Comparison of ENCODE assay signal across 16 cellular contexts in genomic region chr13:27428160-27428559, GRCh38. TPM values are rescaled to one million over a fixed set of nuclear protein-coding genes. Genes with fewer than 3 reads are reported as not detected.
DNase-seq lines count a peak whose midpoint lies in the region; ATAC-seq and TF ChIP-seq lines count a peak whose summit lies in the region.
"Had no signal": no experiment of that assay in that cellular context is flagged by ENCODE, and none has a peak within 500 bp of the region (broad histone marks: within the 10 kb centered on the region; RNA-seq: fewer than 3 reads in every experiment).

No MANE protein-coding gene starts in this region.

- peak overlapping the region in 4 of 11 experiments; percentile 7 to 76 (median 36); a peak in 4 of 22 replicates for H3K9ac ChIP-seq in BLaER1 treated with 17β-estradiol and CSF1 and Interleukin-3, amounts not matched to agents 10 nM and 100 nM
- H3K9ac ChIP-seq: BLaER1 had no signal

- H3K27me3 ChIP-seq in BLaER1 treated with 17β-estradiol and CSF1 and Interleukin-3, amounts not matched to agents 10 nM and 100 nM, result no peaks in the 10 kb centered on the region
- no peaks in the 10 kb centered on the region for H3K27me3 ChIP-seq in CD8-positive, alpha-beta T cell (ENCODE audit: insufficient read depth, low read length)
- no peaks in the 10 kb centered on the region for H3K27me3 ChIP-seq in upper lobe of right lung
- H3K27me3 ChIP-seq: BLaER1, right lobe of liver had no signal

- peak overlapping the region in 6 of 11 experiments; percentile 24 to 94 (median 88); a peak in 8 of 22 replicates for H3K27ac ChIP-seq in BLaER1 treated with 17β-estradiol and CSF1 and Interleukin-3, amounts not matched to agents 10 nM and 100 nM
- peak overlapping the region; percentile 85 for H3K27ac ChIP-seq in CD8-positive, alpha-beta T cell (ENCODE audit: low read depth, low read length)
- no peak overlapping the region for H3K27ac ChIP-seq in upper lobe of right lung
- H3K27ac ChIP-seq: right lobe of liver had no signal

- H3K27ac Mint-ChIP-seq in CD8-positive, alpha-beta T cell, result peak overlapping the region; percentile 97
- peak overlapping the region; percentile 94 for H3K27ac Mint-ChIP-seq in activated T-helper 2 cell treated with anti-CD3 and anti-CD28 coated beads, Interferon-gamma antibody, Interleukin-2, Interleukin-4, amounts not matched to agents 10 μg/mL and 5 μg/mL and 100 μg/mL, durations not matched to agents 14 hours and 24 hours and 36 hours
- H3K27ac Mint-ChIP-seq in nephron, result no peak overlapping the region

- no peak for TF ChIP-seq CTCF in CD8-positive, alpha-beta T cell (IDR thresholded peaks at IDR 0.05)
- TF ChIP-seq CTCF in nephron (IDR thresholded peaks at IDR 0.05; ENCODE audit: unreplicated experiment in 3 of 3) (no peak), upper lobe of right lung (IDR thresholded peaks at IDR 0.05) (no peak)

- H4K20me1 ChIP-seq in BLaER1 treated with 17β-estradiol and CSF1 and Interleukin-3, amounts not matched to agents 10 nM and 100 nM, result peaks cover 7 to 55% (median 40%) of the 10 kb centered on the region in 11 experiments; a peak in 21 of 22 replicates

- H3K27me3 Mint-ChIP-seq in CD8-positive, alpha-beta T cell (ENCODE audit: low read depth), result no peaks in the 10 kb centered on the region
- H3K27me3 Mint-ChIP-seq in activated T-helper 2 cell treated with anti-CD3 and anti-CD28 coated beads, Interferon-gamma antibody, Interleukin-2, Interleukin-4, amounts not matched to agents 10 μg/mL and 5 μg/mL and 100 μg/mL, durations not matched to agents 14 hours and 24 hours and 36 hours (ENCODE audit: low read depth), result no peaks in the 10 kb centered on the region
- H3K27me3 Mint-ChIP-seq in nephron (ENCODE audit: low read depth), result no peaks in the 10 kb centered on the region

- POLR2A ChIA-PET in CD8-positive, alpha-beta T cell (lab: Charles Lee), result interaction anchor here (5.2 to 5.3 kb wide), 2 partner anchors 16 to 21 kb away, joined by 51 to 171 read pairs; partner anchors contain the start of gene MTIF3

- peaks cover 41 to 54% (median 49%) of the 10 kb centered on the region in 10 experiments for H3K4me1 ChIP-seq in BLaER1 treated with 17β-estradiol and CSF1 and Interleukin-3, amounts not matched to agents 10 nM and 100 nM
- peaks cover 64% of the 10 kb centered on the region for H3K4me1 ChIP-seq in CD8-positive, alpha-beta T cell (ENCODE audit: insufficient read depth, low read length)
- H3K4me1 ChIP-seq in upper lobe of right lung, result peaks cover 39% of the 10 kb centered on the region

- H3K36me3 Mint-ChIP-seq in CD8-positive, alpha-beta T cell, result peaks cover 62% of the 10 kb centered on the region
- H3K36me3 Mint-ChIP-seq in activated T-helper 2 cell treated with anti-CD3 and anti-CD28 coated beads, Interferon-gamma antibody, Interleukin-2, Interleukin-4, amounts not matched to agents 10 μg/mL and 5 μg/mL and 100 μg/mL, durations not matched to agents 14 hours and 24 hours and 36 hours (ENCODE audit: low read depth), result peaks cover 65% of the 10 kb centered on the region
- peaks cover 44% of the 10 kb centered on the region for H3K36me3 Mint-ChIP-seq in nephron (ENCODE audit: low read depth)

- intact Hi-C loops in CD8-positive, alpha-beta T cell (cut with DNase I, micrococcal nuclease), result loop anchor here (5.0 to 10.0 kb wide), 5 partner anchors 256 to 1243 kb away; partner anchors contain the start of genes PAN3 (in 1 of the 2), POMP (in 1 of the 2), RNF6 (in 1 of the 2) and USP12 (in 1 of the 2)
- intact Hi-C loops in activated T-helper 2 cell treated with anti-CD3 and anti-CD28 coated beads, Interferon-gamma antibody, Interleukin-2, Interleukin-4, amounts not matched to agents 10 μg/mL and 5 μg/mL and 100 μg/mL, durations not matched to agents 14 hours and 24 hours and 36 hours (cut with micrococcal nuclease), result loop anchor here (10.0 kb wide), 1 partner anchor 707 kb away; the partner anchor contains the start of gene PAN3
- intact Hi-C loops in upper lobe of right lung (cut with DNase I), result no loop called here

- H3K4me1 Mint-ChIP-seq in CD8-positive, alpha-beta T cell (ENCODE audit: low read depth), result peaks cover 75% of the 10 kb centered on the region
- H3K4me1 Mint-ChIP-seq in activated T-helper 2 cell treated with anti-CD3 and anti-CD28 coated beads, Interferon-gamma antibody, Interleukin-2, Interleukin-4, amounts not matched to agents 10 μg/mL and 5 μg/mL and 100 μg/mL, durations not matched to agents 14 hours and 24 hours and 36 hours (ENCODE audit: low read depth), result peaks cover 50% of the 10 kb centered on the region
- peaks cover 32% of the 10 kb centered on the region for H3K4me1 Mint-ChIP-seq in nephron

- no peak overlapping the region for H3K4me3 ChIP-seq in BLaER1 treated with 17β-estradiol and CSF1 and Interleukin-3, amounts not matched to agents 10 nM and 100 nM
- H3K4me3 ChIP-seq in CD8-positive, alpha-beta T cell (ENCODE audit: low read depth, low read length), result no peak overlapping the region
- H3K4me3 ChIP-seq in upper lobe of right lung, result no peak overlapping the region
- H3K4me3 ChIP-seq: right lobe of liver had no signal

- H3K9me3 ChIP-seq in BLaER1 treated with 17β-estradiol and CSF1 and Interleukin-3, amounts not matched to agents 10 nM and 100 nM (replicated peaks in 1 of 11), result peaks cover 0 to 6% (median 0%) of the 10 kb centered on the region in 11 experiments; a peak in 6 of 22 replicates
- no peaks in the 10 kb centered on the region for H3K9me3 ChIP-seq in CD8-positive, alpha-beta T cell (ENCODE audit: low read length)
- no peaks in the 10 kb centered on the region for H3K9me3 ChIP-seq in upper lobe of right lung
- H3K9me3 ChIP-seq: BLaER1, right lobe of liver had no signal

- H3K4me2 ChIP-seq in BLaER1 treated with 17β-estradiol and CSF1 and Interleukin-3, amounts not matched to agents 10 nM and 100 nM, result peak overlapping the region in 10 of 11 experiments; percentile 82 to 100 (median 93); a peak in 17 of 22 replicates

- H3K9me3 Mint-ChIP-seq in CD8-positive, alpha-beta T cell, result no peaks in the 10 kb centered on the region
- H3K9me3 Mint-ChIP-seq in activated T-helper 2 cell treated with anti-CD3 and anti-CD28 coated beads, Interferon-gamma antibody, Interleukin-2, Interleukin-4, amounts not matched to agents 10 μg/mL and 5 μg/mL and 100 μg/mL, durations not matched to agents 14 hours and 24 hours and 36 hours, result no peaks in the 10 kb centered on the region
- H3K9me3 Mint-ChIP-seq in nephron, result no peaks in the 10 kb centered on the region

- no peak for ATAC-seq in CD8-positive, alpha-beta T cell
- ATAC-seq in upper lobe of right lung, result no peak

- CTCF ChIA-PET in CD8-positive, alpha-beta T cell (lab: Charles Lee), result interaction anchor here (2.9 to 5.4 kb wide), 4 partner anchors 16 to 399 kb away, joined by 7 to 62 read pairs (median 26); partner anchors contain the start of gene MTIF3

- H3K36me3 ChIP-seq in BLaER1 treated with 17β-estradiol and CSF1 and Interleukin-3, amounts not matched to agents 10 nM and 100 nM, result peaks cover 50 to 65% (median 63%) of the 10 kb centered on the region in 11 experiments
- peaks cover 52% of the 10 kb centered on the region for H3K36me3 ChIP-seq in CD8-positive, alpha-beta T cell (ENCODE audit: insufficient read depth, low read length)
- peaks cover 56% of the 10 kb centered on the region for H3K36me3 ChIP-seq in upper lobe of right lung

- peak overlapping the region; percentile 41 for H3K4me3 Mint-ChIP-seq in CD8-positive, alpha-beta T cell
- peak overlapping the region; percentile 70 for H3K4me3 Mint-ChIP-seq in activated T-helper 2 cell treated with anti-CD3 and anti-CD28 coated beads, Interferon-gamma antibody, Interleukin-2, Interleukin-4, amounts not matched to agents 10 μg/mL and 5 μg/mL and 100 μg/mL, durations not matched to agents 14 hours and 24 hours and 36 hours (ENCODE audit: low read depth)
- H3K4me3 Mint-ChIP-seq in nephron, result peak overlapping the region; percentile 33 to 67 (median 35)

- DNase-seq in CD8-positive, alpha-beta T cell, result no peak
- no peak for DNase-seq in activated T-helper 2 cell treated with anti-CD3 and anti-CD28 coated beads, Interferon-gamma antibody, Interleukin-2, Interleukin-4, amounts not matched to agents 10 μg/mL and 5 μg/mL and 100 μg/mL, durations not matched to agents 14 hours and 24 hours and 36 hours (ENCODE audit: low spot score)
- no peak for DNase-seq in upper lobe of right lung
- no peak for DNase-seq in NCI-H2196 treated with DMSO at 0.1 percent for 48 hours (lab: John Stamatoyannopoulos, UW; ENCODE audit: unreplicated experiment)
- DNase-seq in NCI-H1436 treated with DMSO at 0.1 percent for 48 hours (lab: John Stamatoyannopoulos, UW), result no peak
- DNase-seq: activated CD4-positive, alpha-beta T cell treated with anti-CD3 and anti-CD28 coated beads for 1 hour; caudate nucleus; EL; foreskin fibroblast; H7; right lobe of liver; stimulated activated CD4-positive, alpha-beta T cell treated with anti-CD3 and anti-CD28 coated beads, Interleukin-2, amount 100 ng/mL, for 48 hours; stimulated activated CD8-positive, alpha-beta memory T cell treated with anti-CD3 and anti-CD28 coated beads, Interleukin-4, amount 100 ng/mL, for 48 hours had no signal

RNA-seq across cellular contexts. Expression of gene GTF3A, which starts 3.7 kb away (rescaled TPM):
- total RNA-seq in CD8-positive, alpha-beta T cell, result 100 to 1,000 TPM; 157 TPM
- 251 and 253 TPM in 2 replicates for total RNA-seq in activated T-helper 2 cell treated with anti-CD3 and anti-CD28 coated beads, Interferon-gamma antibody, Interleukin-2, Interleukin-4, amounts not matched to agents 10 μg/mL and 5 μg/mL and 100 μg/mL, durations not matched to agents 14 hours and 24 hours and 36 hours
- 81.7 TPM for total RNA-seq in upper lobe of right lung

RNA-seq across cellular contexts. Expression of gene MTIF3, which starts 22.2 kb away (rescaled TPM):
- 10 to 100 TPM; 12.7 to 13.0 TPM for total RNA-seq in CD8-positive, alpha-beta T cell
- total RNA-seq in activated T-helper 2 cell treated with anti-CD3 and anti-CD28 coated beads, Interferon-gamma antibody, Interleukin-2, Interleukin-4, amounts not matched to agents 10 μg/mL and 5 μg/mL and 100 μg/mL, durations not matched to agents 14 hours and 24 hours and 36 hours, result 25.0 and 32.0 TPM in 2 replicates
- total RNA-seq in upper lobe of right lung, result 38.6 TPM

Comparison
In these comparisons a context has a peak if more than half of its experiments do, and no peak if none do; other contexts are left out.
1. H3K27ac Mint-ChIP-seq: peak in CD8-positive, alpha-beta T cell (single experiment) and activated T-helper 2 cell treated with anti-CD3 and anti-CD28 coated beads, Interferon-gamma antibody, Interleukin-2, Interleukin-4, amounts not matched to agents 10 μg/mL and 5 μg/mL and 100 μg/mL, durations not matched to agents 14 hours and 24 hours and 36 hours (single experiment); none in nephron (0 of 3).
2. Peak in every context shown above with its lines, with median percentiles within 50 percentile points of each other: H3K4me3 Mint-ChIP-seq.